21 cellular contexts compared by ENCODE assay signal in the genomic region with DNA sequence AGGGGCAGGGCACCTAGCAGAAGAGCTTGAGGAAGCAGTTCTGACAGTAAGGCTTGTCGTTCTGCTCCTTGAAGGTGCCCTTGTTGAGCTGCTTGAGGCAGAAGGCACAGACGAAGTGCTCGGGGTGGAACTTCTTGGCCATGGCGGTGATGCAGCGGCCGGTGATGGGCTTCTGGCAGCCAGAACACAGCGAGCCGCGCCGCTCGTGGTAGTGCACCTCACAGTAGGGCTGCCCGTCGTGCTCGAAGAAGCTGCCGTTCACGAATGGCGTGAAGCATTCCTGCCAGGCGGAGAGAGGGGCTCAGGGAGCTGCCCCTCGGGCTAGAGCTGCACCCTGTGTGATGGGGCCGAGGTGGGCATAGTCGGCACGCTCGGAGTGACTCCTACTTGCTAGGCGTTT.
"Had no signal": no experiment of that assay in that cellular context is flagged by ENCODE, and none has a peak within 500 bp of the region (broad histone marks: within the 10 kb centered on the region; RNA-seq: fewer than 3 reads in every experiment).

No MANE protein-coding gene starts in this region.

- H3K4me1 ChIP-seq: gastrocnemius medialis, left ventricle myocardium inferior, lower lobe of right lung, sigmoid colon had no signal

- H3K4me3 Mint-ChIP-seq: memory B cell; mesothelial cell of epicardium; nephron progenitor cell; stimulated activated naive B cell treated with anti-CD40 and anti-IgM and Interleukin-4, amounts not matched to agents 10 μg/mL and 1 μg/mL and 100 μg/mL, for 72 hours; stimulated activated naive CD8-positive, alpha-beta T cell treated with anti-CD3 and anti-CD28 coated beads, Interleukin-15, amount 100 ng/mL, for 72 hours had no signal

- H3K27ac Mint-ChIP-seq: memory B cell, mesothelial cell of epicardium had no signal

- DNase-seq: effector memory CD4-positive, alpha-beta T cell; gastrocnemius medialis; heart right ventricle; hypothalamus; islet precursor cell; left cardiac atrium; left ventricle myocardium inferior; lower lobe of right lung; nephron progenitor cell; sigmoid colon; stimulated activated CD4-positive, alpha-beta T cell treated with anti-CD3 and anti-CD28 coated beads, Interleukin-2, amount 100 ng/mL, for 24 hours; stimulated activated CD4-positive, alpha-beta T cell treated with anti-CD3 and anti-CD28 coated beads, Interleukin-4, amount 100 ng/mL, for 4 hours; stimulated activated naive B cell treated with anti-CD40 and anti-IgM and Interleukin-4, amounts not matched to agents 10 μg/mL and 1 μg/mL and 100 μg/mL, for 72 hours; stimulated activated naive CD8-positive, alpha-beta T cell treated with anti-CD3 and anti-CD28 coated beads, Interleukin-15, amount 100 ng/mL, for 72 hours; trophoblast cell had no signal

- H3K27me3 ChIP-seq: gastrocnemius medialis, heart right ventricle, neutrophil, sigmoid colon had no signal

- H3K9me3 ChIP-seq: gastrocnemius medialis, heart right ventricle, left ventricle myocardium inferior, lower lobe of right lung, sigmoid colon, thoracic aorta had no signal

- H3K4me3 ChIP-seq: gastrocnemius medialis, heart right ventricle, left ventricle myocardium inferior, lower lobe of right lung, sigmoid colon, skin epidermis, thoracic aorta had no signal

- H3K27me3 Mint-ChIP-seq: stimulated activated naive CD8-positive, alpha-beta T cell treated with anti-CD3 and anti-CD28 coated beads, Interleukin-15, amount 100 ng/mL, for 72 hours had no signal

- H3K27ac ChIP-seq: gastrocnemius medialis, heart right ventricle, left ventricle myocardium inferior, lower lobe of right lung, neutrophil, sigmoid colon, skin epidermis, thoracic aorta had no signal

- H3K9me3 Mint-ChIP-seq: memory B cell; mesothelial cell of epicardium; nephron progenitor cell; stimulated activated naive B cell treated with anti-CD40 and anti-IgM and Interleukin-4, amounts not matched to agents 10 μg/mL and 1 μg/mL and 100 μg/mL, for 72 hours; stimulated activated naive CD8-positive, alpha-beta T cell treated with anti-CD3 and anti-CD28 coated beads, Interleukin-15, amount 100 ng/mL, for 72 hours had no signal

- ATAC-seq: esophagus mucosa; gastrocnemius medialis; left cardiac atrium; lower lobe of right lung; stimulated activated naive B cell treated with anti-CD40 and anti-IgM and Interleukin-4, amounts not matched to agents 10 μg/mL and 1 μg/mL and 100 μg/mL, for 72 hours; stimulated activated naive CD8-positive, alpha-beta T cell treated with anti-CD3 and anti-CD28 coated beads, Interleukin-15, amount 100 ng/mL, for 72 hours had no signal

- H3K4me1 Mint-ChIP-seq: memory B cell, mesothelial cell of epicardium had no signal
